8 cellular contexts compared by ENCODE assay signal in the genomic region with DNA sequence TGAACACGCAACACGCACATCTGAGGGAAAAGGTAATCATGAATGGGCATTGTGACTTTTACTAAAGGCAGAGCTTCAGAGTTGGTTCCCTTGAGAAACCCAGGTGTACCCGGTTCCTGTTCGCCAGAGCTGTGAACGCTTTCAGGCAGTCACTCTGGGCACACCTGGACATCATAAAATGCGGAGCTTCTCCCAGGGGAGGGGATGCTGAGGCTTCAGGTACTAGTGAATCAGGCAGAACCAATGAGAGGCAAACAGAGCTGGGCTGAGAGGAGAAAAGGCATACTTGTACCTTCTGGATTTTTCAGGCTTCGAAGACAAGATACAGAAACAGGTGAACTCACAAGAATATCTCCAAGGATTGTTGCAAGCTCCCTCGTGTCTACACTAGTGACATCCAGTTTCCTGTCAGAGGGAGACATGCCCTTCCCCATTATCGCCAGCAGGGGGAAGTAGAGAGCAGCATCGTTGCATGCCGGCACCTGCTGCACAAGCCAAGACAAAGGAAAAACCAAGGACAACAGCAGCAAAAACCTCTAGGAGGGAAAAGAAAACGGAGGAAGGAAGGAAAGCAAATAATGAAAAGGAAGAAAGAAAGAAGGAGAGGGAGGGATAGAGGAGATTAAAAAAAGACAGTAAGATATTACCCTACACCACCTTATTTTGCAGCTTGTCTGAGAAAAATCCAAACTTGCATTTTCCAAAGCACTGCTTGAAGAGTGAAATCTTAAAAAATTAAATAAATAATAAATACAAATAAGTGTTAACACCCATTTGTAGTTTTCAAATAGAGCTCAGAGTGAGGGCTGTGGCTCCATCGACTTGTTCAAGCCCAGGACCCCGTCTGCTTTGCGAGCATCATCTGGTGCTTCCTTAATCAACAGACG. TPM values are rescaled to one million over a fixed set of nuclear protein-coding genes. Genes with fewer than 3 reads are reported as not detected.
DNase-seq lines count a peak whose midpoint lies in the region; ATAC-seq and TF ChIP-seq lines count a peak whose summit lies in the region.

No MANE protein-coding gene starts in this region.

- H3K9ac ChIP-seq in GM23248: no peak overlapping the region

- H3K9me3 ChIP-seq in GM23248 (ENCODE audit: low read depth) (no peaks in the 10 kb centered on the region), T-helper 17 cell (ENCODE audit: control insufficient read depth, low read length, poor library complexity, severe bottlenecking) (no peaks in the 10 kb centered on the region), adrenal gland (replicated peaks in 1 of 3) (no peaks in the 10 kb centered on the region), right atrium auricular region (no peaks in the 10 kb centered on the region)

- peaks cover 21% of the 10 kb centered on the region for H3K27me3 ChIP-seq in GM23248 (replicated peaks; ENCODE audit: insufficient read depth)
- H3K27me3 ChIP-seq in adrenal gland: no peaks in the 10 kb centered on the region
- H3K27me3 ChIP-seq in right atrium auricular region: no peaks in the 10 kb centered on the region

- H2AFZ ChIP-seq in GM23248: no peak overlapping the region

- no peaks in the 10 kb centered on the region for H3K36me3 ChIP-seq in GM23248 (ENCODE audit: low read depth)
- H3K36me3 ChIP-seq in adrenal gland (replicated peaks in 1 of 2): no peaks in the 10 kb centered on the region
- H3K36me3 ChIP-seq in right atrium auricular region: no peaks in the 10 kb centered on the region

- no peaks in the 10 kb centered on the region for H3K9me2 ChIP-seq in GM23248 (ENCODE audit: insufficient read depth)

- no peak for TF ChIP-seq POLR2A in adrenal gland (IDR thresholded peaks at IDR 0.05)

- H3K4me3 Mint-ChIP-seq in T-helper 17 cell: peak overlapping the region; percentile 79

- intact Hi-C loops in adrenal gland (cut with DNase I) (loop anchor here (5.0 to 10.0 kb wide), 3 partner anchors 202 to 630 kb away; no protein-coding TSS in a partner anchor), sciatic nerve (cut with DNase I) (no loop called here)

- peak; percentile 58 for ATAC-seq in T-helper 17 cell
- peak; percentile 72 for ATAC-seq in sciatic nerve
- no peak for ATAC-seq in HG02642 (IDR thresholded peaks at IDR 0.05; ENCODE audit: poor library complexity, unreplicated experiment)

- peaks cover 36% of the 10 kb centered on the region for H3K27me3 Mint-ChIP-seq in T-helper 17 cell

- no peak overlapping the region for H3K27ac ChIP-seq in GM23248
- H3K27ac ChIP-seq in adrenal gland: no peak overlapping the region
- H3K27ac ChIP-seq in right atrium auricular region: no peak overlapping the region

- in situ Hi-C loops in GM23248 (cut with MboI): loop anchor here (10.0 to 25.0 kb wide), 2 partner anchors 200 to 1097 kb away; a partner anchor contains a TSS

- H3K79me2 ChIP-seq in GM23248 (ENCODE audit: insufficient read depth): no peaks in the 10 kb centered on the region

- H3K4me1 Mint-ChIP-seq in T-helper 17 cell: peaks cover 17% of the 10 kb centered on the region

- H3K36me3 Mint-ChIP-seq in T-helper 17 cell (ENCODE audit: low read depth): peaks cover 2% of the 10 kb centered on the region

- peaks cover 7% of the 10 kb centered on the region for H3F3A ChIP-seq in GM23248 (ENCODE audit: insufficient read depth)

- H3K4me3 ChIP-seq in GM23248 (no peak overlapping the region), adrenal gland (no peak overlapping the region), right atrium auricular region (no peak overlapping the region)

- no peak overlapping the region for H3K4me2 ChIP-seq in GM23248 (ENCODE audit: unreplicated experiment)

- TF ChIP-seq CTCF in adrenal gland (IDR thresholded peaks at IDR 0.05): peak; percentile 90 to 98 (median 92)
- peak; percentile 96 for TF ChIP-seq CTCF in right atrium auricular region (IDR thresholded peaks at IDR 0.05)

- DNase-seq in COR-L47 (lab: John Stamatoyannopoulos, UW): peak; percentile 69
- DNase-seq in GM23248: peak; percentile 64
- peak; percentile 57 for DNase-seq in NCI-H1417 treated with DMSO at 0.1 percent for 48 hours (lab: John Stamatoyannopoulos, UW)
- peak; percentile 43 to 61 (median 56) for DNase-seq in T-helper 17 cell
- peak; percentile 65 to 92 (median 79) for DNase-seq in adrenal gland
- DNase-seq in right atrium auricular region (ENCODE audit: low spot score): peak; percentile 83
- peak; percentile 85 for DNase-seq in sciatic nerve (ENCODE audit: low spot score)

- H4K20me1 ChIP-seq in GM23248 (ENCODE audit: insufficient read depth): no peaks in the 10 kb centered on the region

- H3K27ac Mint-ChIP-seq in T-helper 17 cell: peak overlapping the region; percentile 42

- 18 to 21% methylated on average over 16 of the region's 16 CpGs for WGBS in GM23248 (ENCODE audit: low coverage in 1 of 2, low lambda C conversion rate in 2 of 2, missing lambda C conversion rate in 2 of 2), 2 experiments
- WGBS in adrenal gland, 4 donors: 26 to 31% (median 30%) methylated on average over 16 of the region's 16 CpGs

- H3K4me1 ChIP-seq in GM23248 (ENCODE audit: insufficient read depth) (peaks cover 14% of the 10 kb centered on the region; the same call in 1 of the 2 replicates), adrenal gland (replicated peaks in 1 of 2) (no peaks in the 10 kb centered on the region), right atrium auricular region (peaks cover 0 to 9% of the 10 kb centered on the region in 2 donors)

RNA-seq across cellular contexts. Expression of a gene that starts 2.0 kb away (rescaled TPM):
- not detected in 2 replicates for total RNA-seq in GM23248 (2014; rRNA removed; shearing (Covaris generic))
- polyA plus RNA-seq in GM23248 (2016; fragmentation: Nextera tagmentation; extraction: Ambion mirVana) (not detected in 2 replicates), adrenal gland (under 1 TPM in 1 of 3 donors, not detected in 2; 0.26 TPM)
- total RNA-seq in T-helper 17 cell (not detected), adrenal gland (1 to 10 TPM in 2 of 8 donors, not detected in 6; 1.3 to 1.4 TPM), right atrium auricular region (not detected), sciatic nerve (not detected)

RNA-seq across cellular contexts. Expression of a gene that starts 25.4 kb away (rescaled TPM):
- total RNA-seq in GM23248 (2014; rRNA removed; shearing (Covaris generic)): not detected in 2 replicates
- not detected in 2 replicates for polyA plus RNA-seq in GM23248 (2016; fragmentation: Nextera tagmentation; extraction: Ambion mirVana)
- not detected for total RNA-seq in T-helper 17 cell
- total RNA-seq in adrenal gland: not detected
- polyA plus RNA-seq in adrenal gland: not detected
- total RNA-seq in right atrium auricular region: not detected
- total RNA-seq in sciatic nerve: not detected

RNA-seq across cellular contexts. Expression of a gene that starts 44.3 kb away (rescaled TPM):
- 63.2 and 65.9 TPM in 2 replicates for total RNA-seq in GM23248 (2014; rRNA removed; shearing (Covaris generic))
- 99.3 and 102 TPM in 2 replicates for polyA plus RNA-seq in GM23248 (2016; fragmentation: Nextera tagmentation; extraction: Ambion mirVana)
- 100 to 1,000 TPM in 1 of 2 donors, 10 to 100 TPM in 1; 83.4 to 101 TPM for total RNA-seq in T-helper 17 cell
- total RNA-seq in adrenal gland: 10 to 100 TPM; 20.1 to 70.9 (median 33.1) TPM
- 10 to 100 TPM; 41.8 to 93.2 (median 50.1) TPM for polyA plus RNA-seq in adrenal gland
- 10 to 100 TPM; 39.1 to 39.3 TPM for total RNA-seq in right atrium auricular region
- total RNA-seq in sciatic nerve: 33.3 TPM

RNA-seq across cellular contexts. Expression of a gene that starts 47.7 kb away (rescaled TPM):
- total RNA-seq in GM23248 (2014; rRNA removed; shearing (Covaris generic)): 14.6 and 17.7 TPM in 2 replicates
- 15.6 and 16.3 TPM in 2 replicates for polyA plus RNA-seq in GM23248 (2016; fragmentation: Nextera tagmentation; extraction: Ambion mirVana)
- 10 to 100 TPM; 12.9 to 14.2 TPM for total RNA-seq in T-helper 17 cell
- total RNA-seq in adrenal gland: 10 to 100 TPM in 4 of 8 donors, 1 to 10 TPM in 4; 7.8 to 18.1 (median 9.4) TPM
- 10 to 100 TPM in 1 of 3 donors, 1 to 10 TPM in 2; 3.3 to 14.2 (median 3.3) TPM for polyA plus RNA-seq in adrenal gland
- 10 to 100 TPM in 1 of 2 donors, 1 to 10 TPM in 1; 8.6 to 10.3 TPM for total RNA-seq in right atrium auricular region
- 12.9 TPM for total RNA-seq in sciatic nerve

RNA-seq across cellular contexts. Expression of a gene that starts 51.0 kb away (rescaled TPM):
- total RNA-seq in GM23248 (2014; rRNA removed; shearing (Covaris generic)): not detected in 2 replicates
- polyA plus RNA-seq in GM23248 (2016; fragmentation: Nextera tagmentation; extraction: Ambion mirVana) (not detected in 2 replicates), adrenal gland (under 1 TPM in 1 of 3 donors, not detected in 2; 0.26 TPM)
- total RNA-seq in T-helper 17 cell (not detected), adrenal gland (under 1 TPM in 1 of 8 donors, not detected in 7; 0.14 TPM), right atrium auricular region (not detected), sciatic nerve (not detected)
